ENCODE assay signal across 30 cellular contexts in genomic region chr6:20969551-20969950, GRCh38.
"Had no signal": no experiment of that assay in that cellular context is flagged by ENCODE, and none has a peak within 500 bp of the region (broad histone marks: within the 10 kb centered on the region; RNA-seq: fewer than 3 reads in every experiment).

No MANE protein-coding gene starts in this region.

- H3K9me3 ChIP-seq: body of pancreas, colonic mucosa, gastrocnemius medialis had no signal

- H3K27me3 Mint-ChIP-seq: activated CD4-positive, alpha-beta memory T cell treated with anti-CD3 and anti-CD28 coated beads for 36 hours; activated CD4-positive, alpha-beta T cell treated with anti-CD3 and anti-CD28 coated beads for 36 hours; activated CD4-positive, alpha-beta T cell treated with anti-CD3 and anti-CD28 coated beads, Interleukin-2, amount 10 ng/mL, durations not matched to agents 24 days and 14 days; activated CD8-positive, alpha-beta memory T cell treated with anti-CD3 and anti-CD28 coated beads, Interleukin-2, amount 10 ng/mL, durations not matched to agents 7 days and 5 days; activated naive CD4-positive, alpha-beta T cell treated with anti-CD3 and anti-CD28 coated beads, Interleukin-2, amount 50 U/mL, for 24 hours; activated naive CD8-positive, alpha-beta T cell treated with anti-CD3 and anti-CD28 coated beads for 36 hours; activated naive CD8-positive, alpha-beta T cell treated with anti-CD3 and anti-CD28 coated beads, Interleukin-2, amount 50 U/mL, for 24 hours had no signal

- H3K4me3 ChIP-seq: adrenal gland, body of pancreas, cardiac muscle cell, colonic mucosa, gastrocnemius medialis, heart right ventricle had no signal

- ATAC-seq: activated CD4-positive, alpha-beta T cell treated with anti-CD3 and anti-CD28 coated beads for 36 hours; activated CD8-positive, alpha-beta memory T cell treated with anti-CD3 and anti-CD28 coated beads, Interleukin-2, amount 10 ng/mL, durations not matched to agents 7 days and 5 days; activated CD8-positive, alpha-beta T cell treated with anti-CD3 and anti-CD28 coated beads, Interleukin-2, amount 10 ng/mL, durations not matched to agents 7 days and 5 days; activated naive CD8-positive, alpha-beta T cell treated with anti-CD3 and anti-CD28 coated beads, Interleukin-2, amount 50 U/mL, for 24 hours; body of pancreas; gastrocnemius medialis; heart right ventricle had no signal

- H3K27ac ChIP-seq: adrenal gland, body of pancreas, cardiac muscle cell, colonic mucosa, gastrocnemius medialis, heart right ventricle had no signal

- H3K4me1 ChIP-seq: adrenal gland, body of pancreas, colonic mucosa, gastrocnemius medialis, heart right ventricle had no signal

- H3K36me3 ChIP-seq: adrenal gland, cardiac muscle cell, colonic mucosa, gastrocnemius medialis, heart right ventricle had no signal

- H3K27ac Mint-ChIP-seq: activated CD4-positive, alpha-beta memory T cell treated with anti-CD3 and anti-CD28 coated beads for 36 hours; activated CD4-positive, alpha-beta T cell treated with anti-CD3 and anti-CD28 coated beads for 36 hours; activated CD4-positive, alpha-beta T cell treated with anti-CD3 and anti-CD28 coated beads, Interleukin-2, amount 10 ng/mL, durations not matched to agents 24 days and 14 days; activated CD8-positive, alpha-beta memory T cell treated with anti-CD3 and anti-CD28 coated beads, Interleukin-2, amount 10 ng/mL, durations not matched to agents 7 days and 5 days; activated CD8-positive, alpha-beta T cell treated with anti-CD3 and anti-CD28 coated beads, Interleukin-2, amount 10 ng/mL, durations not matched to agents 7 days and 5 days; activated naive CD4-positive, alpha-beta T cell treated with anti-CD3 and anti-CD28 coated beads for 36 hours; activated naive CD4-positive, alpha-beta T cell treated with anti-CD3 and anti-CD28 coated beads, Interleukin-2, amount 50 U/mL, for 24 hours; activated naive CD8-positive, alpha-beta T cell treated with anti-CD3 and anti-CD28 coated beads for 36 hours; activated naive CD8-positive, alpha-beta T cell treated with anti-CD3 and anti-CD28 coated beads, Interleukin-2, amount 50 U/mL, for 24 hours; activated T-helper 1 cell treated with anti-CD3 and anti-CD28 coated beads, Interleukin-12 subunit alpha, Interleukin-12 subunit beta, Interleukin-2, Interleukin-4 antibody, amounts not matched to agents 30 ng/mL and 10 ng/mL and 1 ng/mL, durations not matched to agents 14 hours and 24 hours and 36 hours; activated T-helper 2 cell treated with anti-CD3 and anti-CD28 coated beads, Interferon-gamma antibody, Interleukin-2, Interleukin-4, amounts not matched to agents 10 μg/mL and 5 μg/mL and 100 μg/mL, durations not matched to agents 14 hours and 24 hours and 36 hours had no signal

- H3K4me3 Mint-ChIP-seq: activated CD4-positive, alpha-beta memory T cell treated with anti-CD3 and anti-CD28 coated beads for 36 hours; activated CD4-positive, alpha-beta T cell treated with anti-CD3 and anti-CD28 coated beads for 36 hours; activated CD4-positive, alpha-beta T cell treated with anti-CD3 and anti-CD28 coated beads, Interleukin-2, amount 10 ng/mL, durations not matched to agents 24 days and 14 days; activated CD8-positive, alpha-beta memory T cell treated with anti-CD3 and anti-CD28 coated beads, Interleukin-2, amount 10 ng/mL, durations not matched to agents 7 days and 5 days; activated CD8-positive, alpha-beta T cell treated with anti-CD3 and anti-CD28 coated beads, Interleukin-2, amount 10 ng/mL, durations not matched to agents 7 days and 5 days; activated naive CD4-positive, alpha-beta T cell treated with anti-CD3 and anti-CD28 coated beads for 36 hours; activated naive CD4-positive, alpha-beta T cell treated with anti-CD3 and anti-CD28 coated beads, Interleukin-2, amount 50 U/mL, for 24 hours; activated naive CD8-positive, alpha-beta T cell treated with anti-CD3 and anti-CD28 coated beads for 36 hours; activated naive CD8-positive, alpha-beta T cell treated with anti-CD3 and anti-CD28 coated beads, Interleukin-2, amount 50 U/mL, for 24 hours; activated T-helper 1 cell treated with anti-CD3 and anti-CD28 coated beads, Interleukin-12 subunit alpha, Interleukin-12 subunit beta, Interleukin-2, Interleukin-4 antibody, amounts not matched to agents 30 ng/mL and 10 ng/mL and 1 ng/mL, durations not matched to agents 14 hours and 24 hours and 36 hours had no signal

- H3K4me1 Mint-ChIP-seq: activated CD4-positive, alpha-beta T cell treated with anti-CD3 and anti-CD28 coated beads for 36 hours; activated CD4-positive, alpha-beta T cell treated with anti-CD3 and anti-CD28 coated beads, Interleukin-2, amount 10 ng/mL, durations not matched to agents 24 days and 14 days; activated CD8-positive, alpha-beta memory T cell treated with anti-CD3 and anti-CD28 coated beads, Interleukin-2, amount 10 ng/mL, durations not matched to agents 7 days and 5 days; activated naive CD4-positive, alpha-beta T cell treated with anti-CD3 and anti-CD28 coated beads, Interleukin-2, amount 50 U/mL, for 24 hours; activated naive CD8-positive, alpha-beta T cell treated with anti-CD3 and anti-CD28 coated beads for 36 hours; activated naive CD8-positive, alpha-beta T cell treated with anti-CD3 and anti-CD28 coated beads, Interleukin-2, amount 50 U/mL, for 24 hours had no signal

- H3K27me3 ChIP-seq: adrenal gland, body of pancreas, cardiac muscle cell, colonic mucosa, gastrocnemius medialis, heart right ventricle had no signal

- DNase-seq: activated CD4-positive, alpha-beta memory T cell treated with anti-CD3 and anti-CD28 coated beads for 36 hours; activated CD4-positive, alpha-beta T cell treated with anti-CD3 and anti-CD28 coated beads for 36 hours; activated CD4-positive, alpha-beta T cell treated with anti-CD3 and anti-CD28 coated beads, Interleukin-2, amount 10 ng/mL, durations not matched to agents 24 days and 14 days; activated CD4-positive, CD25-positive, alpha-beta regulatory T cell; activated CD4-positive, CD25-positive, alpha-beta regulatory T cell treated with anti-CD3 and anti-CD28 coated beads, Interleukin-2, amount 50 U/mL, for 72 hours; activated CD8-positive, alpha-beta memory T cell treated with anti-CD3 and anti-CD28 coated beads, Interleukin-2, amount 10 ng/mL, durations not matched to agents 7 days and 5 days; activated CD8-positive, alpha-beta memory T cell treated with anti-CD3 and anti-CD28 coated beads, Interleukin-2, amount 50 U/mL, for 4 hours; activated CD8-positive, alpha-beta T cell treated with anti-CD3 and anti-CD28 coated beads, Interleukin-2, amount 10 ng/mL, durations not matched to agents 7 days and 5 days; activated effector memory CD4-positive, alpha-beta T cell treated with anti-CD3 and anti-CD28 coated beads, Interleukin-2, amount 50 U/mL, for 16 hours; activated naive CD4-positive, alpha-beta T cell treated with anti-CD3 and anti-CD28 coated beads for 36 hours; activated naive CD8-positive, alpha-beta T cell treated with anti-CD3 and anti-CD28 coated beads for 36 hours; activated naive CD8-positive, alpha-beta T cell treated with anti-CD3 and anti-CD28 coated beads, Interleukin-2, amount 50 U/mL, for 24 hours; activated T-cell treated with anti-CD3 and anti-CD28 coated beads, Interleukin-2, amount 50 U/mL, for 1 hour; activated T-cell treated with anti-CD3 and anti-CD28 coated beads, Interleukin-2, amount 50 U/mL, for 48 hours; adrenal gland; amygdala; aorta; body of pancreas; central memory CD4-positive, alpha-beta T cell; cerebellar nuclear complex; colonic mucosa; effector CD8-positive, alpha-beta T cell; foreskin fibroblast; gastrocnemius medialis; heart right ventricle; T-helper 2 cell had no signal
